ENCODE assay signal across 12 cellular contexts in genomic region chr21:35779690-35780570, GRCh38.
DNase-seq lines count a peak whose midpoint lies in the region; ATAC-seq and TF ChIP-seq lines count a peak whose summit lies in the region.
"Had no signal": no experiment of that assay in that cellular context is flagged by ENCODE, and none has a peak within 500 bp of the region (broad histone marks: within the 10 kb centered on the region; RNA-seq: fewer than 3 reads in every experiment).

No MANE protein-coding gene starts in this region.

- ATAC-seq in stimulated activated naive B cell treated with anti-CD40 and anti-IgM and Interleukin-4, amounts not matched to agents 10 μg/mL and 1 μg/mL and 100 μg/mL, for 72 hours (replicated peaks): no peak
- ATAC-seq: Panc1 had no signal

- H3K27ac Mint-ChIP-seq in MCF 10A (ENCODE audit: low read depth, unreplicated experiment): no peak overlapping the region
- no peak overlapping the region for H3K27ac Mint-ChIP-seq in stimulated activated naive B cell treated with anti-CD40 and anti-IgM and Interleukin-4, amounts not matched to agents 10 μg/mL and 1 μg/mL and 100 μg/mL, for 72 hours

- CTCF ChIA-PET in MCF 10A (lab: Yijun Ruan, JAX): no interaction called here

- intact Hi-C loops in MCF 10A (cut with micrococcal nuclease): no loop called here

- POLR2A ChIA-PET in MCF 10A (lab: Yijun Ruan, JAX): interaction anchor here (0.6 kb wide), 1 partner anchor 27 kb away, joined by 3 read pairs; no protein-coding TSS in a partner anchor

- H3K27me3 Mint-ChIP-seq in MCF 10A (ENCODE audit: insufficient read depth, unreplicated experiment): peaks cover 10% of the 10 kb centered on the region
- H3K27me3 Mint-ChIP-seq in stimulated activated naive B cell treated with anti-CD40 and anti-IgM and Interleukin-4, amounts not matched to agents 10 μg/mL and 1 μg/mL and 100 μg/mL, for 72 hours: peaks cover 16 to 20% of the 10 kb centered on the region in 2 donors

- H2AFZ ChIP-seq in osteoblast (ENCODE audit: low read length): no peak overlapping the region

- H3K27ac ChIP-seq in osteoblast (ENCODE audit: low read depth, low read length) (peak overlapping the region; percentile 96), suprapubic skin (no peak overlapping the region)

- DNase-seq in Daoy (ENCODE audit: low read depth) (peak; percentile 75), MG63 (peak; percentile 45), MCF 10A (ENCODE audit: unreplicated experiment) (peak; percentile 70), osteoblast (ENCODE audit: insufficient read length, low spot score, missing footprints) (peak; percentile 90), iPS-NIHi11 (ENCODE audit: low spot score) (no peak), suprapubic skin (ENCODE audit: low spot score in 2 of 2) (no peak), DMS79 treated with DMSO at 0.1 percent for 48 hours (lab: John Stamatoyannopoulos, UW) (no peak)
- no peak for DNase-seq in stimulated activated naive B cell treated with anti-CD40 and anti-IgM and Interleukin-4, amounts not matched to agents 10 μg/mL and 1 μg/mL and 100 μg/mL, for 72 hours
- DNase-seq: anterior cingulate cortex, nucleus accumbens had no signal

- no TSS peak for BruUV-seq in MCF 10A (replicated peaks; lab: Mats Ljungman, UMichigan)

- H3K4me2 ChIP-seq in osteoblast (ENCODE audit: insufficient read depth, low read length): peak overlapping the region; percentile 64

- no peaks in the 10 kb centered on the region for H3K36me3 Mint-ChIP-seq in MCF 10A (ENCODE audit: insufficient read depth, unreplicated experiment)
- H3K36me3 Mint-ChIP-seq in stimulated activated naive B cell treated with anti-CD40 and anti-IgM and Interleukin-4, amounts not matched to agents 10 μg/mL and 1 μg/mL and 100 μg/mL, for 72 hours: no peaks in the 10 kb centered on the region

- H4K20me1 ChIP-seq in osteoblast (ENCODE audit: insufficient read depth, low read length): no peaks in the 10 kb centered on the region

- H3K27me3 ChIP-seq in MG63 (no peaks in the 10 kb centered on the region), osteoblast (ENCODE audit: insufficient read depth, low read length) (no peaks in the 10 kb centered on the region), suprapubic skin (no peaks in the 10 kb centered on the region)

- H3K4me3 Mint-ChIP-seq in MCF 10A (ENCODE audit: unreplicated experiment): no peak overlapping the region
- H3K4me3 Mint-ChIP-seq in stimulated activated naive B cell treated with anti-CD40 and anti-IgM and Interleukin-4, amounts not matched to agents 10 μg/mL and 1 μg/mL and 100 μg/mL, for 72 hours: no peak overlapping the region
- H3K4me3 Mint-ChIP-seq: IgD-negative memory B cell had no signal

- 71% methylated on average over 7 of the region's 7 CpGs for WGBS in suprapubic skin

- TF ChIP-seq EP300 in suprapubic skin (IDR thresholded peaks at IDR 0.05): no peak

- H3K79me2 ChIP-seq in osteoblast (ENCODE audit: insufficient read depth, low read length): no peaks in the 10 kb centered on the region

- H3K9me3 ChIP-seq in MG63 (no peaks in the 10 kb centered on the region), osteoblast (ENCODE audit: low read depth, low read length) (no peaks in the 10 kb centered on the region), suprapubic skin (no peaks in the 10 kb centered on the region)

- H3K4me1 ChIP-seq in osteoblast (ENCODE audit: insufficient read depth, low read length) (peaks cover 21% of the 10 kb centered on the region), suprapubic skin (peaks cover 11% of the 10 kb centered on the region)

- H3K4me1 Mint-ChIP-seq in MCF 10A (ENCODE audit: insufficient read depth, unreplicated experiment): no peaks in the 10 kb centered on the region
- H3K4me1 Mint-ChIP-seq in stimulated activated naive B cell treated with anti-CD40 and anti-IgM and Interleukin-4, amounts not matched to agents 10 μg/mL and 1 μg/mL and 100 μg/mL, for 72 hours: peaks cover 0 to 5% of the 10 kb centered on the region in 2 donors
- H3K4me1 Mint-ChIP-seq: IgD-negative memory B cell had no signal

- TF ChIP-seq POLR2A in suprapubic skin (IDR thresholded peaks at IDR 0.05): no peak

- no peak for TF ChIP-seq CTCF in MCF 10A (IDR thresholded peaks at IDR 0.05; ENCODE audit: unreplicated experiment)
- no peak for TF ChIP-seq CTCF in osteoblast (IDR thresholded peaks at IDR 0.05; ENCODE audit: extremely low read depth, low read depth, low read length)
- no peak for TF ChIP-seq CTCF in suprapubic skin (IDR thresholded peaks at IDR 0.05)

- H3K36me3 ChIP-seq in MG63 (no peaks in the 10 kb centered on the region), osteoblast (ENCODE audit: insufficient read depth, low read length) (no peaks in the 10 kb centered on the region), suprapubic skin (no peaks in the 10 kb centered on the region)

- no peaks in the 10 kb centered on the region for H3K9me3 Mint-ChIP-seq in MCF 10A (ENCODE audit: unreplicated experiment)
- H3K9me3 Mint-ChIP-seq in stimulated activated naive B cell treated with anti-CD40 and anti-IgM and Interleukin-4, amounts not matched to agents 10 μg/mL and 1 μg/mL and 100 μg/mL, for 72 hours: no peaks in the 10 kb centered on the region

- H3K4me3 ChIP-seq in MG63 (no peak overlapping the region), osteoblast (ENCODE audit: insufficient read depth, low read length) (no peak overlapping the region), suprapubic skin (no peak overlapping the region)

Comparison
In these comparisons a context has a peak if more than half of its experiments do, and no peak if none do; other contexts are left out.
1. DNase-seq: peak in Daoy (single experiment), MG63 (single experiment), MCF 10A (single experiment) and osteoblast (single experiment); none in iPS-NIHi11 (single experiment), stimulated activated naive B cell treated with anti-CD40 and anti-IgM and Interleukin-4, amounts not matched to agents 10 μg/mL and 1 μg/mL and 100 μg/mL, for 72 hours (single experiment), suprapubic skin (0 of 2) and DMS79 treated with DMSO at 0.1 percent for 48 hours (single experiment).